In genomic region chr12:751192-751827, GRCh38 we compare ENCODE assay signal across 1 cellular context.
A peak's percentile ranks its signal among the peaks of the same experiment; 100 is the strongest.
TF ChIP-seq lines count a peak whose summit lies in the region.

No MANE protein-coding gene starts in this region.

TF ChIP-seq in K562, 482 proteins besides CTCF, POLR2A, EP300 and RAD21 (continued from another document and continues in another):
- TF ChIP-seq MLX (CRISPR knock-in tag; conservative IDR thresholded peaks at IDR 0.05), result no peak
- TF ChIP-seq POLR2H (tag; IDR thresholded peaks at IDR 0.05; ENCODE audit: low read depth), result 0 out of 2 replicates have a peak, but pooled peaks have one; percentile 3
- TF ChIP-seq ZNF12 (CRISPR knock-in tag; IDR thresholded peaks at IDR 0.05), result no peak
- peak in 2 of 3 experiments; percentile 57 for TF ChIP-seq YY1 (IDR thresholded peaks at IDR 0.05; ENCODE audit: borderline replicate concordance in 1 of 3, control insufficient read depth in 1 of 3, extremely low read depth in 1 of 3, insufficient read depth in 3 of 3, insufficient read length in 1 of 3, insufficient replicate concordance in 2 of 3, low read depth in 1 of 3, low read length in 2 of 3)
- no peak for TF ChIP-seq KHSRP (IDR thresholded peaks at IDR 0.05)
- peak; percentile 95 for TF ChIP-seq MYBL2 (IDR thresholded peaks at IDR 0.05; ENCODE audit: low read depth)
- peak; percentile 92; the same call in 1 of the 2 replicates for TF ChIP-seq MYBL2 (CRISPR knock-in tag; IDR thresholded peaks at IDR 0.05; ENCODE audit: borderline replicate concordance)
- TF ChIP-seq ZBTB17 (CRISPR knock-in tag; IDR thresholded peaks at IDR 0.05), result no peak
- TF ChIP-seq SMARCE1 (IDR thresholded peaks at IDR 0.05), result no peak
- peak; percentile 64; the same call in 1 of the 2 replicates for TF ChIP-seq NBN (IDR thresholded peaks at IDR 0.05; ENCODE audit: low read depth)
- peak; percentile 37; the same call in 1 of the 2 replicates for TF ChIP-seq GATAD2B (IDR thresholded peaks at IDR 0.05; ENCODE audit: borderline replicate concordance)
- no peak for TF ChIP-seq ELK3 (CRISPR knock-in tag; IDR thresholded peaks at IDR 0.05)
- no peak for TF ChIP-seq ATF6 (CRISPR knock-in tag; IDR thresholded peaks at IDR 0.05)
- peak; percentile 71; the same call in 1 of the 2 replicates for TF ChIP-seq SUPT5H (IDR thresholded peaks at IDR 0.05)
- TF ChIP-seq NR1H2 (CRISPR knock-in tag; IDR thresholded peaks at IDR 0.05), result no peak
- peak; percentile 97 for TF ChIP-seq CTBP1 (IDR thresholded peaks at IDR 0.05; ENCODE audit: borderline replicate concordance)
- TF ChIP-seq KLF13 (tag; IDR thresholded peaks at IDR 0.05; ENCODE audit: borderline replicate concordance, low read depth), result no peak
- no peak for TF ChIP-seq HNRNPK (IDR thresholded peaks at IDR 0.05; ENCODE audit: low read depth, low read length, poor library complexity, severe bottlenecking)
- TF ChIP-seq MXI1 (IDR thresholded peaks at IDR 0.05; ENCODE audit: low read depth, low read length), result no peak
- TF ChIP-seq CHD1 (IDR thresholded peaks at IDR 0.05; ENCODE audit: low read length), result no peak
- TF ChIP-seq RBM14 (IDR thresholded peaks at IDR 0.05; ENCODE audit: borderline replicate concordance, insufficient read depth, low read depth, low read length), result no peak
- TF ChIP-seq RNF219 (CRISPR knock-in tag; IDR thresholded peaks at IDR 0.05), result no peak
- TF ChIP-seq ZC3H11A (IDR thresholded peaks at IDR 0.05; ENCODE audit: low read depth, low read length), result no peak
- TF ChIP-seq ETS1 (conservative IDR thresholded peaks at IDR 0.05; ENCODE audit: control insufficient read depth, low read depth, low read length), result peak; percentile 89
- no peak for TF ChIP-seq NR2C1 (IDR thresholded peaks at IDR 0.05)
- no peak for TF ChIP-seq NR2C1 (tag; IDR thresholded peaks at IDR 0.05)
- TF ChIP-seq ZNF41 (CRISPR knock-in tag; conservative IDR thresholded peaks at IDR 0.05), result no peak
- TF ChIP-seq ZZZ3 (IDR thresholded peaks at IDR 0.05), result no peak
- no peak for TF ChIP-seq MAFF (IDR thresholded peaks at IDR 0.05; ENCODE audit: low read length)
- TF ChIP-seq MYC (IDR thresholded peaks at IDR 0.05; ENCODE audit: low read depth, low read length), result peak; percentile 68
- no peak for TF ChIP-seq MYC (CRISPR knock-in tag; IDR thresholded peaks at IDR 0.05; ENCODE audit: borderline replicate concordance, low read depth)
- TF ChIP-seq HNRNPUL1 (IDR thresholded peaks at IDR 0.05; ENCODE audit: low read length), result no peak
- no peak for TF ChIP-seq ZNF316 (IDR thresholded peaks at IDR 0.05)
- no peak for TF ChIP-seq NFIX (CRISPR knock-in tag; IDR thresholded peaks at IDR 0.05; ENCODE audit: low read depth)
- no peak for TF ChIP-seq DDX20 (tag; IDR thresholded peaks at IDR 0.05; ENCODE audit: low read depth)
- no peak for TF ChIP-seq ZNF830 (CRISPR knock-in tag; IDR thresholded peaks at IDR 0.05)
- peak; percentile 92 for TF ChIP-seq MGA (IDR thresholded peaks at IDR 0.05)
- TF ChIP-seq ZKSCAN1 (IDR thresholded peaks at IDR 0.05; ENCODE audit: low read depth, low read length), result no peak
- no peak for TF ChIP-seq MXD1 (CRISPR knock-in tag; IDR thresholded peaks at IDR 0.05; ENCODE audit: borderline replicate concordance, poor library complexity, severe bottlenecking)
- no peak for TF ChIP-seq KLF16 (IDR thresholded peaks at IDR 0.05)
- no peak for TF ChIP-seq SMARCA4 (IDR thresholded peaks at IDR 0.05)
- no peak for TF ChIP-seq BRF2 (IDR thresholded peaks at IDR 0.05; ENCODE audit: borderline replicate concordance, insufficient read depth, insufficient read length)
- no peak for TF ChIP-seq HMG20B (CRISPR knock-in tag; IDR thresholded peaks at IDR 0.05)
- no peak for TF ChIP-seq MEIS2 (IDR thresholded peaks at IDR 0.05; ENCODE audit: partially characterized antibody)
- TF ChIP-seq E2F5 (CRISPR knock-in tag; IDR thresholded peaks at IDR 0.05), result no peak
